2 cellular contexts compared by ENCODE assay signal in genomic region chr12:1781770-1782169, GRCh38.
TF ChIP-seq lines count a peak whose summit lies in the region.

No MANE protein-coding gene starts in this region.

TF ChIP-seq in GM23338, 12 proteins besides CTCF, POLR2A, EP300 and RAD21:
- TF ChIP-seq ZNF331 (CRISPR knock-in tag; IDR thresholded peaks at IDR 0.05; ENCODE audit: low read depth): no peak
- TF ChIP-seq ZNF462 (CRISPR knock-in tag; IDR thresholded peaks at IDR 0.05): no peak
- no peak for TF ChIP-seq ZNF114 (CRISPR knock-in tag; IDR thresholded peaks at IDR 0.05)
- no peak for TF ChIP-seq EZH2phosphoT487 (IDR thresholded peaks at IDR 0.05; ENCODE audit: unreplicated experiment)
- TF ChIP-seq POLR2AphosphoS5 (IDR thresholded peaks at IDR 0.05; ENCODE audit: low read depth): no peak
- TF ChIP-seq STAT1 (IDR thresholded peaks at IDR 0.05; ENCODE audit: unreplicated experiment): no peak
- no peak for TF ChIP-seq EZH2 (IDR thresholded peaks at IDR 0.05; ENCODE audit: low read depth, unreplicated experiment)
- no peak for TF ChIP-seq ETS1 (IDR thresholded peaks at IDR 0.05)
- TF ChIP-seq NANOG (IDR thresholded peaks at IDR 0.05; ENCODE audit: borderline replicate concordance): no peak
- TF ChIP-seq REST (IDR thresholded peaks at IDR 0.05; ENCODE audit: unreplicated experiment): no peak
- TF ChIP-seq JUNB (IDR thresholded peaks at IDR 0.05; ENCODE audit: unreplicated experiment): no peak
- TF ChIP-seq CREB1 (CRISPR knock-in tag; IDR thresholded peaks at IDR 0.05; ENCODE audit: low read depth): no peak

TF ChIP-seq in K562, 482 proteins besides CTCF, POLR2A, EP300 and RAD21:
- TF ChIP-seq KAT7 (CRISPR knock-in tag; IDR thresholded peaks at IDR 0.05; ENCODE audit: borderline replicate concordance) (no peak), NR2C1 (IDR thresholded peaks at IDR 0.05) (no peak), NR2C1 (tag; IDR thresholded peaks at IDR 0.05) (no peak), ARID1B (IDR thresholded peaks at IDR 0.05) (no peak)
